In the genomic region with DNA sequence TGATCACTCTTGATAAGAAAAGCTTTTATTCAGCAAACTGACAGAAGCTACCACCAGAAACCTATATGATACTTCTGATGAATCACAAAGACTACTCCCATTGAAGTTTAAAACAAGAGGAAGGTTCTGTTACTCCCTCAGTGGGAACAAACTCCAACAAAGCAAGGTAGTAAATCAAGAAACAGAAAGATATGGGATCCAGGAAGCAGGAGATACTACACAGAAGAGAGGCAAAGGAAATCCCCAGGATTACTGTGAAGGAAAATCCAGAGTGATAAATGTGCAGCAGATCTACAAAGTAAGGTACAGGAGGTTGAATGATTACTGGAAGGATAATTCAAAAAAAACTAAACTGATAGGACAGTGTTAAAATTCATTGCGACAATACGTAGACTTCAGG, we compare ENCODE assay signal across 36 cellular contexts.
"Had no signal": no experiment of that assay in that cellular context is flagged by ENCODE, and none has a peak within 500 bp of the region (broad histone marks: within the 10 kb centered on the region; RNA-seq: fewer than 3 reads in every experiment).

No MANE protein-coding gene starts in this region.

- DNase-seq: activated CD4-positive, alpha-beta memory T cell treated with anti-CD3 and anti-CD28 coated beads for 36 hours; activated CD4-positive, alpha-beta T cell treated with anti-CD3 and anti-CD28 coated beads for 36 hours; activated CD4-positive, alpha-beta T cell treated with anti-CD3 and anti-CD28 coated beads, Interleukin-2, amount 10 ng/mL, durations not matched to agents 24 days and 14 days; activated CD4-positive, CD25-positive, alpha-beta regulatory T cell; activated CD4-positive, CD25-positive, alpha-beta regulatory T cell treated with anti-CD3 and anti-CD28 coated beads, Interleukin-2, amount 50 U/mL, for 72 hours; activated CD8-positive, alpha-beta memory T cell treated with anti-CD3 and anti-CD28 coated beads, Interleukin-2, amount 10 ng/mL, durations not matched to agents 7 days and 5 days; activated CD8-positive, alpha-beta memory T cell treated with anti-CD3 and anti-CD28 coated beads, Interleukin-2, amount 50 U/mL, for 4 hours; activated CD8-positive, alpha-beta T cell treated with anti-CD3 and anti-CD28 coated beads, Interleukin-2, amount 10 ng/mL, durations not matched to agents 7 days and 5 days; activated effector memory CD4-positive, alpha-beta T cell treated with anti-CD3 and anti-CD28 coated beads, Interleukin-2, amount 50 U/mL, for 16 hours; activated naive CD4-positive, alpha-beta T cell treated with anti-CD3 and anti-CD28 coated beads for 36 hours; activated naive CD8-positive, alpha-beta T cell treated with anti-CD3 and anti-CD28 coated beads, Interleukin-2, amount 10 ng/mL, durations not matched to agents 7 days and 5 days; activated T-cell treated with anti-CD3 and anti-CD28 coated beads, Interleukin-2, amount 50 U/mL, for 1 hour; activated T-cell treated with anti-CD3 and anti-CD28 coated beads, Interleukin-2, amount 50 U/mL, for 48 hours; amniotic stem cell; anterior cingulate cortex; brain microvascular endothelial cell; cortex of kidney; dermis blood vessel endothelial cell; effector CD4-positive, alpha-beta T cell; effector memory CD8-positive, alpha-beta T cell; erythroblast; foreskin keratinocyte; gastrocnemius medialis; glutamatergic neuron; T-helper 1 cell; T-helper 17 cell; T1000 had no signal

- H3K4me3 Mint-ChIP-seq: activated CD4-positive, alpha-beta memory T cell treated with anti-CD3 and anti-CD28 coated beads for 36 hours; activated CD4-positive, alpha-beta T cell treated with anti-CD3 and anti-CD28 coated beads for 36 hours; activated CD4-positive, alpha-beta T cell treated with anti-CD3 and anti-CD28 coated beads, Interleukin-2, amount 10 ng/mL, durations not matched to agents 24 days and 14 days; activated CD8-positive, alpha-beta memory T cell treated with anti-CD3 and anti-CD28 coated beads, Interleukin-2, amount 10 ng/mL, durations not matched to agents 7 days and 5 days; activated CD8-positive, alpha-beta T cell treated with anti-CD3 and anti-CD28 coated beads, Interleukin-2, amount 10 ng/mL, durations not matched to agents 7 days and 5 days; activated naive CD4-positive, alpha-beta T cell treated with anti-CD3 and anti-CD28 coated beads for 36 hours; activated naive CD8-positive, alpha-beta T cell treated with anti-CD3 and anti-CD28 coated beads, Interleukin-2, amount 10 ng/mL, durations not matched to agents 7 days and 5 days; activated T-helper 1 cell treated with anti-CD3 and anti-CD28 coated beads, Interleukin-12 subunit alpha, Interleukin-12 subunit beta, Interleukin-2, Interleukin-4 antibody, amounts not matched to agents 30 ng/mL and 10 ng/mL and 1 ng/mL, durations not matched to agents 14 hours and 24 hours and 36 hours; central memory CD8-positive, alpha-beta T cell; effector memory CD8-positive, alpha-beta T cell; T-helper 17 cell; T-helper 2 cell treated with Interferon-gamma antibody and Interleukin-4, amounts not matched to agents 5 μg/mL and 100 μg/mL, for 36 hours had no signal

- H3K27ac Mint-ChIP-seq: activated CD4-positive, alpha-beta memory T cell treated with anti-CD3 and anti-CD28 coated beads for 36 hours; activated CD4-positive, alpha-beta T cell treated with anti-CD3 and anti-CD28 coated beads for 36 hours; activated CD4-positive, alpha-beta T cell treated with anti-CD3 and anti-CD28 coated beads, Interleukin-2, amount 10 ng/mL, durations not matched to agents 24 days and 14 days; activated CD8-positive, alpha-beta memory T cell treated with anti-CD3 and anti-CD28 coated beads, Interleukin-2, amount 10 ng/mL, durations not matched to agents 7 days and 5 days; activated CD8-positive, alpha-beta T cell treated with anti-CD3 and anti-CD28 coated beads, Interleukin-2, amount 10 ng/mL, durations not matched to agents 7 days and 5 days; activated naive CD4-positive, alpha-beta T cell treated with anti-CD3 and anti-CD28 coated beads for 36 hours; activated naive CD4-positive, alpha-beta T cell treated with anti-CD3 and anti-CD28 coated beads, Interleukin-2, amount 50 U/mL, for 72 hours; activated naive CD8-positive, alpha-beta T cell treated with anti-CD3 and anti-CD28 coated beads, Interleukin-2, amount 10 ng/mL, durations not matched to agents 7 days and 5 days; activated T-helper 1 cell treated with anti-CD3 and anti-CD28 coated beads, Interleukin-12 subunit alpha, Interleukin-12 subunit beta, Interleukin-2, Interleukin-4 antibody, amounts not matched to agents 30 ng/mL and 10 ng/mL and 1 ng/mL, durations not matched to agents 14 hours and 24 hours and 36 hours; activated T-helper 2 cell treated with anti-CD3 and anti-CD28 coated beads, Interferon-gamma antibody, Interleukin-2, Interleukin-4, amounts not matched to agents 10 μg/mL and 5 μg/mL and 100 μg/mL, durations not matched to agents 14 hours and 24 hours and 36 hours; effector memory CD8-positive, alpha-beta T cell; T-helper 17 cell; T-helper 2 cell treated with Interferon-gamma antibody and Interleukin-4, amounts not matched to agents 5 μg/mL and 100 μg/mL, for 36 hours had no signal

- H3K9me3 Mint-ChIP-seq: effector memory CD8-positive, alpha-beta T cell had no signal

- H3K27me3 Mint-ChIP-seq: activated CD4-positive, alpha-beta memory T cell treated with anti-CD3 and anti-CD28 coated beads for 36 hours; activated CD4-positive, alpha-beta T cell treated with anti-CD3 and anti-CD28 coated beads, Interleukin-2, amount 10 ng/mL, durations not matched to agents 24 days and 14 days; activated CD8-positive, alpha-beta memory T cell treated with anti-CD3 and anti-CD28 coated beads, Interleukin-2, amount 10 ng/mL, durations not matched to agents 7 days and 5 days; activated naive CD8-positive, alpha-beta T cell treated with anti-CD3 and anti-CD28 coated beads, Interleukin-2, amount 10 ng/mL, durations not matched to agents 7 days and 5 days; central memory CD8-positive, alpha-beta T cell; effector memory CD8-positive, alpha-beta T cell; T-helper 17 cell had no signal

- H3K27ac ChIP-seq: brain microvascular endothelial cell, esophagus muscularis mucosa, foreskin keratinocyte, gastrocnemius medialis had no signal

- H3K4me3 ChIP-seq: esophagus muscularis mucosa, gastrocnemius medialis had no signal

- H3K4me1 ChIP-seq: esophagus muscularis mucosa, foreskin keratinocyte, gastrocnemius medialis had no signal

- H3K36me3 Mint-ChIP-seq: activated CD4-positive, alpha-beta memory T cell treated with anti-CD3 and anti-CD28 coated beads for 36 hours; activated CD8-positive, alpha-beta memory T cell treated with anti-CD3 and anti-CD28 coated beads, Interleukin-2, amount 10 ng/mL, durations not matched to agents 7 days and 5 days; activated naive CD8-positive, alpha-beta T cell treated with anti-CD3 and anti-CD28 coated beads, Interleukin-2, amount 10 ng/mL, durations not matched to agents 7 days and 5 days had no signal

- H3K36me3 ChIP-seq: brain microvascular endothelial cell, esophagus muscularis mucosa, gastrocnemius medialis had no signal

- H3K9me3 ChIP-seq: gastrocnemius medialis had no signal

- H3K27me3 ChIP-seq: brain microvascular endothelial cell, esophagus muscularis mucosa, foreskin keratinocyte, gastrocnemius medialis had no signal

- H3K4me1 Mint-ChIP-seq: activated CD4-positive, alpha-beta T cell treated with anti-CD3 and anti-CD28 coated beads for 36 hours; activated CD4-positive, alpha-beta T cell treated with anti-CD3 and anti-CD28 coated beads, Interleukin-2, amount 10 ng/mL, durations not matched to agents 24 days and 14 days; activated CD8-positive, alpha-beta memory T cell treated with anti-CD3 and anti-CD28 coated beads, Interleukin-2, amount 10 ng/mL, durations not matched to agents 7 days and 5 days; activated naive CD8-positive, alpha-beta T cell treated with anti-CD3 and anti-CD28 coated beads, Interleukin-2, amount 10 ng/mL, durations not matched to agents 7 days and 5 days; central memory CD8-positive, alpha-beta T cell; T-helper 17 cell had no signal

- FAIRE-seq: astrocyte, bronchial epithelial cell, colon had no signal
